ENCODE assay signal across 25 cellular contexts in the genomic region with DNA sequence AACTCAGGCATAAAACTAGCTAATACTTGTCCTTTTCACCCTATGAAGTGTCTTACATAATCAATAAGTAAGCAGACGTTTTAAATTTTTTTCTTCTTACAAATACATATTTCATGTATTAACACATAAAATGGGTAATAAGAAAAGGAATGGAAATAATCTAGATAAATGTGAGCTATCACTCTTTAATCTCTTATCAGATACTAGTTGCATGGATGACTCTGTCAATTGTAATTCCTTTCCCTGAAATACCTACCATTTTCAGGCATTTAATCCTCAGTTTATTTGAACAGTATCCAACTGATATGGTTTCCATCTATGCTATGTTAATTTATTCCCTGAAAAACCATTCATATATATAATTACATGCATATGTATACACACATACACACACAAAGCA.
"Had no signal": no experiment of that assay in that cellular context is flagged by ENCODE, and none has a peak within 500 bp of the region (broad histone marks: within the 10 kb centered on the region; RNA-seq: fewer than 3 reads in every experiment).

No MANE protein-coding gene starts in this region.

- H3K36me3 ChIP-seq: adrenal gland, ascending aorta, esophagus squamous epithelium, gastroesophageal sphincter, pancreas, prostate gland, sigmoid colon, stomach, thyroid gland, upper lobe of right lung had no signal

- H3K27ac ChIP-seq: adrenal gland, ascending aorta, esophagus squamous epithelium, gastroesophageal sphincter, hepatocyte, pancreas, prostate gland, sigmoid colon, stomach, thyroid gland, upper lobe of right lung had no signal

- ATAC-seq: gastroesophageal sphincter; naive thymus-derived CD8-positive, alpha-beta T cell; pancreas; stimulated activated naive B cell treated with anti-CD40 and anti-IgM and Interleukin-4, amounts not matched to agents 10 μg/mL and 1 μg/mL and 100 μg/mL, for 72 hours; upper lobe of right lung had no signal

- H3K27me3 ChIP-seq: adrenal gland, ascending aorta, esophagus squamous epithelium, gastroesophageal sphincter, hepatocyte, pancreas, sigmoid colon, stomach, thyroid gland, upper lobe of right lung had no signal

- H3K4me3 ChIP-seq: adrenal gland, ascending aorta, esophagus squamous epithelium, gastroesophageal sphincter, hepatocyte, pancreas, prostate gland, sigmoid colon, smooth muscle cell, stomach, thyroid gland, upper lobe of right lung had no signal

- DNase-seq: activated CD4-positive, alpha-beta T cell treated with anti-CD3 and anti-CD28 coated beads for 4 hours; activated CD4-positive, alpha-beta T cell treated with anti-CD3 and anti-CD28 coated beads, Interleukin-2, amount 50 U/mL, for 4 hours; activated CD8-positive, alpha-beta memory T cell treated with anti-CD3 and anti-CD28 coated beads for 24 hours; activated effector memory CD4-positive, alpha-beta T cell treated with Interleukin-2 at 50 U/mL for 16 hours; activated naive CD4-positive, alpha-beta T cell treated with Interleukin-2 at 50 U/mL for 16 hours; activated naive CD8-positive, alpha-beta T cell treated with anti-CD3 and anti-CD28 coated beads for 36 hours; adrenal gland; central memory CD4-positive, alpha-beta T cell; endodermal cell; esophagus squamous epithelium; naive thymus-derived CD8-positive, alpha-beta T cell; nucleus accumbens; pancreas; sigmoid colon; stimulated activated CD4-positive, alpha-beta T cell treated with anti-CD3 and anti-CD28 coated beads, Interleukin-1b, Interleukin-23, amount 100 ng/mL, for 48 hours; stimulated activated naive B cell treated with anti-CD40 and anti-IgM and Interleukin-4, amounts not matched to agents 10 μg/mL and 1 μg/mL and 100 μg/mL, for 72 hours; stomach; T-helper 1 cell; thyroid gland; upper lobe of right lung had no signal
